8 cellular contexts compared by ENCODE assay signal in genomic region chr2:72862239-72862988, GRCh38. TPM values are rescaled to one million over a fixed set of nuclear protein-coding genes. Genes with fewer than 3 reads are reported as not detected.
A peak's percentile ranks its signal among the peaks of the same experiment; 100 is the strongest.
DNase-seq lines count a peak whose midpoint lies in the region; ATAC-seq, FAIRE-seq and TF ChIP-seq lines count a peak whose summit lies in the region.

No MANE protein-coding gene starts in this region.

- H3K27ac Mint-ChIP-seq in astrocyte (ENCODE audit: unreplicated experiment): no peak overlapping the region

- peak overlapping the region; percentile 38 for H2AFZ ChIP-seq in astrocyte (ENCODE audit: low read depth, low read length)

- no peaks in the 10 kb centered on the region for H4K20me1 ChIP-seq in astrocyte (ENCODE audit: insufficient read depth, low read length)

- peak; percentile 92 for TF ChIP-seq CTCF in astrocyte (IDR thresholded peaks at IDR 0.05; ENCODE audit: insufficient read depth, low read depth, low read length)
- peak; percentile 98 for TF ChIP-seq CTCF in retinal pigment epithelial cell (conservative IDR thresholded peaks at IDR 0.05; ENCODE audit: low read depth, low read length)

- H3K4me3 Mint-ChIP-seq in astrocyte (ENCODE audit: unreplicated experiment): peak overlapping the region; percentile 71

- H3K36me3 Mint-ChIP-seq in astrocyte (ENCODE audit: low read depth, unreplicated experiment): no peaks in the 10 kb centered on the region

- H3K27me3 ChIP-seq in astrocyte (ENCODE audit: insufficient read depth, low read length): peaks cover 15% of the 10 kb centered on the region

- no peaks in the 10 kb centered on the region for H3K9me3 Mint-ChIP-seq in astrocyte (ENCODE audit: unreplicated experiment)

- peak overlapping the region; percentile 74 for H3K4me2 ChIP-seq in astrocyte (ENCODE audit: low read length)

- H3K9ac ChIP-seq in astrocyte (ENCODE audit: low read length): no peak overlapping the region

- no peak overlapping the region for H3K27ac ChIP-seq in astrocyte (ENCODE audit: low read depth, low read length)

- FAIRE-seq in astrocyte (lab: Jason Lieb, UNC): no peak

- H3K4me3 ChIP-seq in astrocyte (ENCODE audit: insufficient read depth, low read depth, low read length) (peak overlapping the region; percentile 30), retinal pigment epithelial cell (ENCODE audit: low read length) (peak overlapping the region; percentile 38)

- peak; percentile 81 for ATAC-seq in HG02938 (IDR thresholded peaks at IDR 0.05; ENCODE audit: unreplicated experiment)

- H3K4me1 ChIP-seq in astrocyte (ENCODE audit: insufficient read depth, low read length): peaks cover 8% of the 10 kb centered on the region

- no peaks in the 10 kb centered on the region for H3K9me3 ChIP-seq in astrocyte (ENCODE audit: insufficient read depth, low read depth, low read length)

- peaks cover 13% of the 10 kb centered on the region for H3K27me3 Mint-ChIP-seq in astrocyte (ENCODE audit: low read depth, unreplicated experiment)

- no peaks in the 10 kb centered on the region for H3K4me1 Mint-ChIP-seq in astrocyte (ENCODE audit: low read depth, unreplicated experiment)

- no peaks in the 10 kb centered on the region for H3K36me3 ChIP-seq in astrocyte (ENCODE audit: insufficient read depth, low read length)

- no peaks in the 10 kb centered on the region for H3K79me2 ChIP-seq in astrocyte (ENCODE audit: insufficient read depth, low read length)

- DNase-seq in NCI-H187 (lab: John Stamatoyannopoulos, UW): peak; percentile 48 to 50
- DNase-seq in NCI-H187 treated with DMSO at 0.1 percent for 48 hours (lab: John Stamatoyannopoulos, UW): no peak
- peak; percentile 92 for DNase-seq in NCI-H146 treated with DMSO at 0.1 percent for 48 hours (lab: John Stamatoyannopoulos, UW; ENCODE audit: unreplicated experiment)
- DNase-seq in T-helper 22 cell (ENCODE audit: low read depth): peak; percentile 58
- DNase-seq in astrocyte (ENCODE audit: low read depth): peak; percentile 64
- DNase-seq in hippocampal formation (lab: John Stamatoyannopoulos, UW): peak; percentile 82 to 85
- peak; percentile 64 for DNase-seq in retinal pigment epithelial cell (ENCODE audit: low read depth)

RNA-seq across cellular contexts. Expression of gene SPR, which starts 24.8 kb away (rescaled TPM):
- total RNA-seq in astrocyte: 23.6 TPM in 2 replicates

RNA-seq across cellular contexts. Expression of gene EXOC6B, which starts 36.6 kb away (rescaled TPM):
- 26.2 and 31.8 TPM in 2 replicates for total RNA-seq in astrocyte

RNA-seq across cellular contexts. Expression of gene EMX1, which starts 54.9 kb away (rescaled TPM):
- total RNA-seq in astrocyte: 0.48 TPM in 1 of 2 replicates, not detected in the other
